ENCODE assay signal across 8 cellular contexts in genomic region chr14:101961011-101961721, GRCh38. TPM values are rescaled to one million over a fixed set of nuclear protein-coding genes. Genes with fewer than 3 reads are reported as not detected.
DNase-seq lines count a peak whose midpoint lies in the region; ATAC-seq, FAIRE-seq and TF ChIP-seq lines count a peak whose summit lies in the region.

No MANE protein-coding gene starts in this region.

- no peak overlapping the region for H3K4me3 ChIP-seq in BLaER1
- H3K4me3 ChIP-seq in coronary artery, result no peak overlapping the region
- H3K4me3 ChIP-seq in HepG2 (replicated peaks in 1 of 3; ENCODE audit: insufficient read depth in 1 of 3, low read depth in 2 of 3, low read length in 3 of 3), result peak overlapping the region in 2 of 3 experiments; percentile 24 to 73; a peak in 4 of 6 replicates

- BruUV-seq in HepG2 (replicated peaks; lab: Mats Ljungman, UMichigan), result no TSS peak

- H3K4me1 ChIP-seq in BLaER1, result peaks cover 34% of the 10 kb centered on the region
- peaks cover 70% of the 10 kb centered on the region for H3K4me1 ChIP-seq in HepG2 (ENCODE audit: insufficient read depth, low read length)

- H4K20me1 ChIP-seq in BLaER1, result peaks cover 17% of the 10 kb centered on the region
- H4K20me1 ChIP-seq in HepG2 (ENCODE audit: insufficient read depth, low read length), result peaks cover 7% of the 10 kb centered on the region; the same call in 1 of the 2 replicates

- no peaks in the 10 kb centered on the region for H3K9me3 ChIP-seq in BLaER1
- no peaks in the 10 kb centered on the region for H3K9me3 ChIP-seq in HepG2 (ENCODE audit: low read length)

- WGBS in HepG2 (ENCODE audit: low lambda C conversion rate), result 10% methylated on average over 10 of the region's 19 CpGs

- no peak overlapping the region; the same call in 1 of the 2 replicates for H3K4me3 Mint-ChIP-seq in HFFc6

- H2AFZ ChIP-seq in HepG2 (ENCODE audit: low read length), result peak overlapping the region; percentile 83

- POLR2A ChIA-PET in HepG2 (lab: Yijun Ruan, JAX), result interaction anchor here (1.0 to 1.6 kb wide), 2 partner anchors 11 to 12 kb away, joined by 3 to 10 read pairs; no protein-coding TSS in a partner anchor

- DNase-seq in HFFc6, result peak; percentile 67
- DNase-seq in NCI-H774 (lab: John Stamatoyannopoulos, UW), result peak; percentile 75
- DNase-seq in activated CD4-positive, alpha-beta T cell treated with anti-CD3 and anti-CD28 coated beads, Interleukin-2, amount 50 U/mL, for 1 hour, result peak; percentile 72
- DNase-seq in coronary artery (ENCODE audit: low spot score), result peak; percentile 79
- peak; percentile 72 for DNase-seq in HepG2 (ENCODE audit: low spot score)
- peak; percentile 56 to 72 (median 60) for DNase-seq in stimulated activated CD4-positive, alpha-beta T cell treated with anti-CD3 and anti-CD28 coated beads, TNF-alpha, amount 100 ng/mL, for 24 hours (ENCODE audit: low read depth in 3 of 3)

- CTCF ChIA-PET in HepG2 (lab: Yijun Ruan, JAX; ENCODE audit: low intra/inter-chr PET ratio, low total read pairs), result interaction anchor here (0.6 to 3.0 kb wide), 4 partner anchors 11 to 254 kb away, joined by 3 to 14 read pairs (median 8); no protein-coding TSS in a partner anchor

- H3K4me2 ChIP-seq in BLaER1 (0 out of 2 replicates have a peak overlapping the region, but pooled peaks have one; percentile 6), HepG2 (ENCODE audit: low read depth, low read length) (peak overlapping the region; percentile 93)

- no peaks in the 10 kb centered on the region for H3K27me3 ChIP-seq in BLaER1
- H3K27me3 ChIP-seq in HepG2 (ENCODE audit: control insufficient read depth in 1 of 2, insufficient read depth in 2 of 2, low read length in 2 of 2), result peaks cover 0 to 3% of the 10 kb centered on the region in 2 experiments; a peak in 2 of 5 replicates

- TF ChIP-seq POLR2A in HepG2 (IDR thresholded peaks at IDR 0.05; ENCODE audit: insufficient read depth in 1 of 2, low read depth in 2 of 2, low read length in 2 of 2), result no peak

- H3K4me1 Mint-ChIP-seq in HFFc6 (ENCODE audit: low read depth), result peaks cover 50% of the 10 kb centered on the region

- peak; percentile 47 for FAIRE-seq in HepG2 (lab: Jason Lieb, UNC)

- H3K36me3 Mint-ChIP-seq in HFFc6 (ENCODE audit: low read depth), result peaks cover 6% of the 10 kb centered on the region

- H3K27me3 Mint-ChIP-seq in HFFc6 (ENCODE audit: insufficient read depth), result no peaks in the 10 kb centered on the region; the same call in 1 of the 2 replicates

- H3K79me2 ChIP-seq in HepG2 (ENCODE audit: insufficient read depth, low read length), result peaks cover 18% of the 10 kb centered on the region

- TF ChIP-seq CTCF in HFFc6 (IDR thresholded peaks at IDR 0.05) (peak; percentile 96), coronary artery (IDR thresholded peaks at IDR 0.05) (peak; percentile 81), HepG2 (CRISPR knock-in tag; IDR thresholded peaks at IDR 0.05) (peak; percentile 98)

- H3K9ac ChIP-seq in BLaER1 (no peak overlapping the region), HepG2 (ENCODE audit: insufficient read depth, low read depth, low read length) (peak overlapping the region; percentile 56)

- intact Hi-C loops in HepG2 (cut with micrococcal nuclease; ENCODE audit: unreplicated experiment), result loop anchor here (2.0 to 5.0 kb wide), 2 partner anchors 136 to 361 kb away; no protein-coding TSS in a partner anchor

- peak overlapping the region; percentile 71 for H3K27ac Mint-ChIP-seq in HFFc6

- in situ Hi-C loops in HepG2 (cut with HindIII; ENCODE audit: extremely low pct_ligation_motif_present, low pct_unique_long_range_greater_than_20kb), result loop anchor here (5.0 kb wide), 2 partner anchors 136 to 356 kb away; partner anchors contain the start of gene ZNF839

- ATAC-seq in HepG2, result peak; percentile 44
- ATAC-seq in HG03045 (IDR thresholded peaks at IDR 0.05; ENCODE audit: unreplicated experiment), result no peak

- H3K36me3 ChIP-seq in BLaER1, result no peaks in the 10 kb centered on the region
- no peaks in the 10 kb centered on the region for H3K36me3 ChIP-seq in HepG2 (replicated peaks in 1 of 2; ENCODE audit: control insufficient read depth in 1 of 2, insufficient read depth in 2 of 2, low read length in 2 of 2)

- H3K27ac ChIP-seq in BLaER1 (no peak overlapping the region), coronary artery (no peak overlapping the region), HepG2 (ENCODE audit: extremely low read length, insufficient read depth, low read length) (no peak overlapping the region)

- TF ChIP-seq RAD21 in HepG2 (CRISPR knock-in tag; IDR thresholded peaks at IDR 0.05), result peak; percentile 79

- no peaks in the 10 kb centered on the region for H3K9me3 Mint-ChIP-seq in HFFc6

- TF ChIP-seq EP300 in HepG2 (IDR thresholded peaks at IDR 0.05; ENCODE audit: low read depth in 2 of 2, low read length in 2 of 2) (0 out of 4 replicates have a peak, but pooled peaks of 1 of the 2 experiments have one; percentile 13), HepG2 (CRISPR knock-in tag; IDR thresholded peaks at IDR 0.05; ENCODE audit: borderline replicate concordance) (no peak)

TF ChIP-seq in HepG2, 621 proteins besides CTCF, POLR2A, EP300 and RAD21 (continues in another document):
- TF ChIP-seq ZFP62 (CRISPR knock-in tag; IDR thresholded peaks at IDR 0.05), result no peak
- no peak; the same call in 1 of the 2 replicates for TF ChIP-seq ARID4A (CRISPR knock-in tag; IDR thresholded peaks at IDR 0.05; ENCODE audit: borderline replicate concordance)
- TF ChIP-seq MXI1 (IDR thresholded peaks at IDR 0.05; ENCODE audit: borderline replicate concordance, low read depth, low read length), result 0 out of 3 replicates have a peak, but pooled peaks have one; percentile 22
- no peak for TF ChIP-seq DDIT3 (CRISPR knock-in tag; IDR thresholded peaks at IDR 0.05)
- no peak for TF ChIP-seq NR2C2 (CRISPR knock-in tag; IDR thresholded peaks at IDR 0.05; ENCODE audit: borderline replicate concordance)

RNA-seq across cellular contexts. Expression of gene DYNC1H1, which starts 3.2 kb away (rescaled TPM):
- 100 to 1,000 TPM; 364 to 643 (median 408) TPM for total RNA-seq in HFFc6 (2021; fragmentation: NEBNext Ultra II Directional; extraction: Animal tissue kit (Norgen Biotek cat#: 25700))
- 239 and 386 TPM in 2 replicates for total RNA-seq in HepG2 (2016; rRNA removed; fragmentation: Illumina TruSeq; extraction: Trizol)
- total RNA-seq in HepG2 (2016; cell fraction: cytosol; rRNA removed; fragmentation: Illumina TruSeq; extraction: Trizol; ENCODE audit: low read depth), result 33.0 and 38.5 TPM in 2 replicates
- total RNA-seq in HepG2 (2016; cell fraction: insoluble cytoplasmic fraction; rRNA removed; fragmentation: Illumina TruSeq; extraction: Trizol), result 231 and 328 TPM in 2 replicates
- total RNA-seq in HepG2 (2016; cell fraction: membrane; rRNA removed; fragmentation: Illumina TruSeq; extraction: Trizol), result 57.3 and 69.8 TPM in 2 replicates
- 296 and 345 TPM in 2 replicates for total RNA-seq in HepG2 (2016; cell fraction: nucleus; rRNA removed; fragmentation: Illumina TruSeq; extraction: Trizol)
- 74.4 and 102 TPM in 2 replicates for polyA plus RNA-seq in HepG2 (2011; rRNA removed)
- polyA plus RNA-seq in HepG2 (2011; cell fraction: cytosol; rRNA removed), result 102 and 115 TPM in 2 replicates
- 192 and 221 TPM in 2 replicates for polyA plus RNA-seq in HepG2 (2011; cell fraction: nucleus; rRNA removed)
- 126 and 135 TPM in 2 replicates for polyA plus RNA-seq in HepG2 (2012)
- polyA plus RNA-seq in HepG2 (2016; cell fraction: cytosol; fragmentation: Illumina TruSeq; extraction: Trizol; ENCODE audit: low read depth), result 11.1 and 13.5 TPM in 2 replicates
- 132 and 159 TPM in 2 replicates for polyA plus RNA-seq in HepG2 (2016; cell fraction: insoluble cytoplasmic fraction; fragmentation: Illumina TruSeq; extraction: Trizol; ENCODE audit: low read depth)
- polyA plus RNA-seq in HepG2 (2016; cell fraction: membrane; fragmentation: Illumina TruSeq; extraction: Trizol; ENCODE audit: low read depth), result 18.9 and 22.7 TPM in 2 replicates
- polyA plus RNA-seq in HepG2 (2016; cell fraction: nucleus; fragmentation: Illumina TruSeq; extraction: Trizol; ENCODE audit: insufficient read depth, low read depth), result 236 and 267 TPM in 2 replicates
- polyA minus RNA-seq in HepG2 (2011; rRNA and poly(A)+ RNA removed; ENCODE audit: low replicate concordance), result 411 and 518 TPM in 2 replicates
- polyA minus RNA-seq in HepG2 (2011; cell fraction: cytosol; rRNA and poly(A)+ RNA removed), result 317 and 327 TPM in 2 replicates
- polyA minus RNA-seq in HepG2 (2011; cell fraction: nucleus; rRNA and poly(A)+ RNA removed), result 190 and 258 TPM in 2 replicates

Comparison
In these comparisons a context has a peak if more than half of its experiments do, and no peak if none do; other contexts are left out.
1. H3K4me3 ChIP-seq: peak in HepG2 (2 of 3); none in BLaER1 (single experiment) and coronary artery (single experiment).
2. Peak in every context shown above with its lines, with median percentiles within 50 percentile points of each other: DNase-seq and CTCF ChIP-seq.